Comparison of ENCODE assay signal across 8 cellular contexts in genomic region chr22:24434472-24435322, GRCh38. TPM values are rescaled to one million over a fixed set of nuclear protein-coding genes. Genes with fewer than 3 reads are reported as not detected.
DNase-seq lines count a peak whose midpoint lies in the region; ATAC-seq and TF ChIP-seq lines count a peak whose summit lies in the region.

No MANE protein-coding gene starts in this region.

- peak overlapping the region; percentile 38 for H3K4me3 ChIP-seq in CD8-positive, alpha-beta memory T cell (ENCODE audit: low read length)
- H3K4me3 ChIP-seq in heart right ventricle, result peak overlapping the region in 1 of 10 donors; percentile 3

- H3K36me3 Mint-ChIP-seq in CD8-positive, alpha-beta memory T cell, result peaks cover 0 to 56% (median 1%) of the 10 kb centered on the region in 3 donors

- H3K27ac ChIP-seq in CD8-positive, alpha-beta memory T cell (ENCODE audit: low read depth, low read length), result peak overlapping the region; percentile 77
- H3K27ac ChIP-seq in heart right ventricle, result peak overlapping the region in 9 of 10 donors; percentile 55 to 91 (median 72)

- H3K4me1 ChIP-seq in CD8-positive, alpha-beta memory T cell (ENCODE audit: insufficient read depth, low read length), result peaks cover 91% of the 10 kb centered on the region
- peaks cover 37 to 97% (median 68%) of the 10 kb centered on the region in 9 donors for H3K4me1 ChIP-seq in heart right ventricle

- H3K4me1 Mint-ChIP-seq in CD8-positive, alpha-beta memory T cell, result peaks cover 57 to 92% (median 77%) of the 10 kb centered on the region in 3 donors

- ATAC-seq in GM21619 (IDR thresholded peaks at IDR 0.05; ENCODE audit: unreplicated experiment) (peak; percentile 40), heart right ventricle (peak; percentile 1 to 71 (median 40))

- CTCF ChIA-PET in CD8-positive, alpha-beta memory T cell (lab: Charles Lee), result interaction anchor here (0.6 to 6.9 kb wide), 11 partner anchors 9 to 664 kb away, joined by 3 to 67 read pairs (median 3); partner anchors contain the start of gene ADORA2A

- H3K27me3 ChIP-seq in CD8-positive, alpha-beta memory T cell (ENCODE audit: insufficient read depth, low read length, poor library complexity, severe bottlenecking), result no peaks in the 10 kb centered on the region
- no peaks in the 10 kb centered on the region for H3K27me3 ChIP-seq in heart right ventricle

- H3K9me3 Mint-ChIP-seq in CD8-positive, alpha-beta memory T cell, result no peaks in the 10 kb centered on the region

- intact Hi-C loops in heart right ventricle (cut with DNase I), result loop anchor here in 6 of 10 donors (5.0 to 10.0 kb wide), 6 partner anchors 33 to 110 kb away; no protein-coding TSS in a partner anchor

- DNase-seq in CD8-positive, alpha-beta memory T cell, result peak; percentile 65 to 92 (median 82)
- DNase-seq in MV-4-11 (lab: John Stamatoyannopoulos, UW) (peak; percentile 97), activated T-cell treated with anti-CD3 and anti-CD28 coated beads for 48 hours (ENCODE audit: low read depth) (peak; percentile 61), heart right ventricle (peak in 1 of 2 donors; percentile 84), D341Med (ENCODE audit: low spot score) (no peak), COR-L47 (lab: John Stamatoyannopoulos, UW) (no peak)
- DNase-seq in stimulated activated CD4-positive, alpha-beta T cell treated with anti-CD3 and anti-CD28 coated beads, TNF-alpha, amount 100 ng/mL, for 24 hours (ENCODE audit: low read depth in 3 of 3), result peak; percentile 54 to 70 (median 64)

- H3K9me3 ChIP-seq in CD8-positive, alpha-beta memory T cell (ENCODE audit: low read length), result no peaks in the 10 kb centered on the region
- no peaks in the 10 kb centered on the region for H3K9me3 ChIP-seq in heart right ventricle

- no peaks in the 10 kb centered on the region for H3K27me3 Mint-ChIP-seq in CD8-positive, alpha-beta memory T cell

- H3K27ac Mint-ChIP-seq in CD8-positive, alpha-beta memory T cell, result peak overlapping the region; percentile 84 to 98 (median 92)

- TF ChIP-seq CTCF in heart right ventricle (IDR thresholded peaks at IDR 0.05), result no peak

- 54 to 69% methylated on average over 16 of the region's 16 CpGs for WGBS in heart right ventricle, 2 donors

- peak overlapping the region; percentile 43 to 84 (median 67) for H3K4me3 Mint-ChIP-seq in CD8-positive, alpha-beta memory T cell

- POLR2A ChIA-PET in CD8-positive, alpha-beta memory T cell (lab: Charles Lee), result interaction anchor here (0.6 to 1.2 kb wide), 3 partner anchors 9 to 11 kb away, joined by 3 to 6 read pairs (median 3); no protein-coding TSS in a partner anchor

- H3K36me3 ChIP-seq in CD8-positive, alpha-beta memory T cell (ENCODE audit: insufficient read depth, low read length), result peaks cover 15% of the 10 kb centered on the region
- peaks cover 0 to 17% (median 0%) of the 10 kb centered on the region in 9 donors for H3K36me3 ChIP-seq in heart right ventricle

RNA-seq across cellular contexts. Expression of gene ADORA2A, which starts 7.3 kb away (rescaled TPM):
- total RNA-seq in CD8-positive, alpha-beta memory T cell, result 10 to 100 TPM; 23.2 to 26.7 TPM
- 89.6 TPM for polyA plus RNA-seq in CD8-positive, alpha-beta memory T cell
- total RNA-seq in heart right ventricle, result 1 to 10 TPM; 1.5 to 9.7 (median 3.8) TPM
- 1 to 10 TPM; 4.9 to 6.1 TPM for polyA plus RNA-seq in heart right ventricle

Comparison
In these comparisons a context has a peak if more than half of its experiments do, and no peak if none do; other contexts are left out.
1. DNase-seq: peak in CD8-positive, alpha-beta memory T cell (5 of 5), MV-4-11 (single experiment), activated T-cell treated with anti-CD3 and anti-CD28 coated beads for 48 hours (single experiment) and stimulated activated CD4-positive, alpha-beta T cell treated with anti-CD3 and anti-CD28 coated beads, TNF-alpha, amount 100 ng/mL, for 24 hours (3 of 3); none in D341Med (single experiment) and COR-L47 (single experiment).